In genomic region chr6:90328004-90328403, GRCh38 we compare ENCODE assay signal across 17 cellular contexts. TPM values are rescaled to one million over a fixed set of nuclear protein-coding genes. Genes with fewer than 3 reads are reported as not detected.
DNase-seq lines count a peak whose midpoint lies in the region; ATAC-seq and TF ChIP-seq lines count a peak whose summit lies in the region.
"Had no signal": no experiment of that assay in that cellular context is flagged by ENCODE, and none has a peak within 500 bp of the region (broad histone marks: within the 10 kb centered on the region; RNA-seq: fewer than 3 reads in every experiment).

No MANE protein-coding gene starts in this region.

- no peak overlapping the region for H3K27ac ChIP-seq in SK-N-MC
- H3K27ac ChIP-seq in testis = no peak overlapping the region
- H3K27ac ChIP-seq: heart left ventricle had no signal

- ATAC-seq in GM19455 (IDR thresholded peaks at IDR 0.05; ENCODE audit: unreplicated experiment) = no peak
- ATAC-seq: activated CD8-positive, alpha-beta memory T cell treated with anti-CD3 and anti-CD28 coated beads, Interleukin-2, amount 10 ng/mL, durations not matched to agents 7 days and 5 days; heart left ventricle; HepG2 had no signal

- TF ChIP-seq CTCF in fibroblast of mammary gland (conservative IDR thresholded peaks at IDR 0.05; ENCODE audit: control insufficient read depth, insufficient read depth, low read depth, low read length) (no peak), testis (IDR thresholded peaks at IDR 0.05) (no peak)

- TF ChIP-seq POLR2A in testis (IDR thresholded peaks at IDR 0.05) = no peak

- no peak overlapping the region for H3K9ac ChIP-seq in SK-N-MC (ENCODE audit: insufficient read length)

- H3K4me1 ChIP-seq in testis = no peaks in the 10 kb centered on the region

- H3K4me3 ChIP-seq in SK-N-MC = no peak overlapping the region
- H3K4me3 ChIP-seq in fibroblast of mammary gland (ENCODE audit: control insufficient read depth, low read depth, low read length) = no peak overlapping the region
- no peak overlapping the region for H3K4me3 ChIP-seq in testis
- H3K4me3 ChIP-seq: heart left ventricle had no signal

- H3K36me3 ChIP-seq in SK-N-MC (ENCODE audit: insufficient read depth, low read length) = no peaks in the 10 kb centered on the region
- no peaks in the 10 kb centered on the region for H3K36me3 ChIP-seq in testis (ENCODE audit: low read depth, missing control alignments)
- H3K36me3 ChIP-seq: heart left ventricle had no signal

- no peaks in the 10 kb centered on the region for H3K27me3 ChIP-seq in testis
- H3K27me3 ChIP-seq: heart left ventricle had no signal

- intact Hi-C loops in testis (cut with DNase I; ENCODE audit: low total_unique reads) = no loop called here

- 88 to 94% methylated on average over 1 of the region's 1 CpG for WGBS in testis, 2 donors

- H3K9me3 ChIP-seq in SK-N-MC (ENCODE audit: low read depth, low read length) (no peaks in the 10 kb centered on the region), testis (no peaks in the 10 kb centered on the region)
- H3K9me3 ChIP-seq: heart left ventricle had no signal

- DNase-seq in ACHN (peak; percentile 55), HS-5 (ENCODE audit: low read depth) (peak; percentile 58), SK-N-MC (ENCODE audit: low read depth, low spot score) (peak; percentile 14), fibroblast of mammary gland (ENCODE audit: low read depth) (peak; percentile 80), testis (no peak), GM19238 (ENCODE audit: insufficient read length, low spot score) (no peak), NCI-H2196 (lab: John Stamatoyannopoulos, UW; ENCODE audit: unreplicated experiment) (no peak)
- DNase-seq: activated CD4-positive, alpha-beta T cell treated with anti-CD3 and anti-CD28 coated beads for 1 hour; activated CD8-positive, alpha-beta memory T cell treated with anti-CD3 and anti-CD28 coated beads, Interleukin-2, amount 10 ng/mL, durations not matched to agents 7 days and 5 days; activated effector memory CD4-positive, alpha-beta T cell treated with Interleukin-2 at 50 U/mL for 16 hours; amygdala; heart left ventricle; NCI-H1092; retina; SIG-M5 had no signal

- in situ Hi-C loops in ACHN (cut with HindIII; ENCODE audit: low pct_ligation_motif_present, low pct_unique_long_range_greater_than_20kb, low sequenced_read_pairs) = no loop called here

RNA-seq across cellular contexts. Expression of gene BACH2, which starts 31.4 kb away (rescaled TPM):
- 1 to 10 TPM; 6.5 to 8.3 TPM for total RNA-seq in testis
- polyA plus RNA-seq in testis (ENCODE audit: insufficient read depth, low read depth, low replicate concordance) = 5.0 TPM
- total RNA-seq: HepG2 had no signal

Comparison
In these comparisons a context has a peak if more than half of its experiments do, and no peak if none do; other contexts are left out.
1. DNase-seq: peak in ACHN (single experiment), HS-5 (single experiment), SK-N-MC (single experiment) and fibroblast of mammary gland (single experiment); none in testis (single experiment), GM19238 (single experiment) and NCI-H2196 (single experiment).